Comparison of ENCODE assay signal across 23 cellular contexts in genomic region chr19:17957887-17958286, GRCh38. TPM values are rescaled to one million over a fixed set of nuclear protein-coding genes. Genes with fewer than 3 reads are reported as not detected.
"Had no signal": no experiment of that assay in that cellular context is flagged by ENCODE, and none has a peak within 500 bp of the region (broad histone marks: within the 10 kb centered on the region; RNA-seq: fewer than 3 reads in every experiment).

No MANE protein-coding gene starts in this region.

- H3K4me1 Mint-ChIP-seq: IgD-negative memory B cell had no signal

- H3K9me3 ChIP-seq: SJSA1 had no signal

- H3K27ac Mint-ChIP-seq: IgD-negative memory B cell had no signal

- DNase-seq: KBM-7, NCI-H1092, NCI-H1105 treated with DMSO at 0.1 percent for 48 hours, NCI-H1417 treated with DMSO at 0.1 percent for 48 hours, NCI-H146, NCI-H1694 treated with DMSO at 0.1 percent for 48 hours, NCI-H1930, NCI-H2081, NCI-H2107, NCI-H2227 treated with DMSO at 0.1 percent for 48 hours, NCI-H524 treated with DMSO at 0.1 percent for 48 hours, NCI-H69, NCI-H774, Right ventricle myocardium superior, RPMI8226, SIG-M5 had no signal

- H3K36me3 ChIP-seq: SJSA1 had no signal

- H3K36me3 Mint-ChIP-seq: IgD-negative memory B cell had no signal

- H3K27ac ChIP-seq: HL-60, SJSA1, SK-N-MC had no signal

- H3K4me3 ChIP-seq: SJSA1, SK-N-MC had no signal

- FAIRE-seq: HTR-8/SVneo, RCC 7860 had no signal

- H3K9me3 Mint-ChIP-seq: IgD-negative memory B cell had no signal

- H3K4me1 ChIP-seq: SJSA1 had no signal

RNA-seq across cellular contexts. Expression of gene KCNN1, which starts 9.0 kb away (rescaled TPM):
- total RNA-seq: MCF 10A, Right ventricle myocardium superior, SJSA1 had no signal
- polyA plus RNA-seq: IgD-negative memory B cell had no signal
